Comparison of ENCODE assay signal across 35 cellular contexts in genomic region chr15:59218099-59218498, GRCh38. TPM values are rescaled to one million over a fixed set of nuclear protein-coding genes. Genes with fewer than 3 reads are reported as not detected.
"Had no signal": no experiment of that assay in that cellular context is flagged by ENCODE, and none has a peak within 500 bp of the region (broad histone marks: within the 10 kb centered on the region; RNA-seq: fewer than 3 reads in every experiment).

No MANE protein-coding gene starts in this region.

- H3K36me3 Mint-ChIP-seq: activated naive CD4-positive, alpha-beta T cell treated with anti-CD3 and anti-CD28 coated beads, Interleukin-2, amount 50 U/mL, for 24 hours had no signal

- H3K27ac Mint-ChIP-seq: activated naive CD4-positive, alpha-beta T cell treated with anti-CD3 and anti-CD28 coated beads, Interleukin-2, amount 50 U/mL, for 24 hours; activated naive CD8-positive, alpha-beta T cell treated with anti-CD3 and anti-CD28 coated beads, Interleukin-2, amount 50 U/mL, for 24 hours; activated T-helper 17 cell treated with anti-CD3 and anti-CD28 coated beads, Interleukin-2, amount 50 U/mL, for 72 hours; dendritic cell treated with granulocyte-macrophage colony-stimulating factor and Interleukin-4, amounts not matched to agents 40 ng/mL and 50 ng/mL, for 4 days; naive thymus-derived CD4-positive, alpha-beta T cell; stimulated activated naive B cell treated with anti-CD40 and anti-IgM and Interleukin-4, amounts not matched to agents 10 μg/mL and 1 μg/mL and 100 μg/mL, for 72 hours; T-helper 17 cell had no signal

- H3K9me3 Mint-ChIP-seq: activated naive CD4-positive, alpha-beta T cell treated with anti-CD3 and anti-CD28 coated beads, Interleukin-2, amount 50 U/mL, for 24 hours; activated naive CD8-positive, alpha-beta T cell treated with anti-CD3 and anti-CD28 coated beads, Interleukin-2, amount 50 U/mL, for 24 hours; activated T-cell treated with anti-CD3 and anti-CD28 coated beads, Interleukin-2, amount 50 U/mL, for 4 hours; activated T-helper 17 cell treated with anti-CD3 and anti-CD28 coated beads, Interleukin-2, amount 50 U/mL, for 72 hours; dendritic cell treated with granulocyte-macrophage colony-stimulating factor and Interleukin-4, amounts not matched to agents 40 ng/mL and 50 ng/mL, for 4 days; naive thymus-derived CD4-positive, alpha-beta T cell; stimulated activated naive B cell treated with anti-CD40 and anti-IgM and Interleukin-4, amounts not matched to agents 10 μg/mL and 1 μg/mL and 100 μg/mL, for 72 hours had no signal

- H3K4me3 Mint-ChIP-seq: activated naive CD4-positive, alpha-beta T cell treated with anti-CD3 and anti-CD28 coated beads, Interleukin-2, amount 50 U/mL, for 24 hours; activated naive CD8-positive, alpha-beta T cell treated with anti-CD3 and anti-CD28 coated beads, Interleukin-2, amount 50 U/mL, for 24 hours; activated T-cell treated with anti-CD3 and anti-CD28 coated beads, Interleukin-2, amount 50 U/mL, for 4 hours; activated T-helper 17 cell treated with anti-CD3 and anti-CD28 coated beads, Interleukin-2, amount 50 U/mL, for 72 hours; dendritic cell treated with granulocyte-macrophage colony-stimulating factor and Interleukin-4, amounts not matched to agents 40 ng/mL and 50 ng/mL, for 4 days; naive thymus-derived CD4-positive, alpha-beta T cell; stimulated activated naive B cell treated with anti-CD40 and anti-IgM and Interleukin-4, amounts not matched to agents 10 μg/mL and 1 μg/mL and 100 μg/mL, for 72 hours; T-helper 17 cell had no signal

- H3K4me1 Mint-ChIP-seq: activated naive CD4-positive, alpha-beta T cell treated with anti-CD3 and anti-CD28 coated beads, Interleukin-2, amount 50 U/mL, for 24 hours; activated naive CD8-positive, alpha-beta T cell treated with anti-CD3 and anti-CD28 coated beads, Interleukin-2, amount 50 U/mL, for 24 hours; activated T-helper 17 cell treated with anti-CD3 and anti-CD28 coated beads, Interleukin-2, amount 50 U/mL, for 72 hours; T-helper 17 cell had no signal

- H3K27me3 Mint-ChIP-seq: activated naive CD8-positive, alpha-beta T cell treated with anti-CD3 and anti-CD28 coated beads, Interleukin-2, amount 50 U/mL, for 24 hours; dendritic cell treated with granulocyte-macrophage colony-stimulating factor and Interleukin-4, amounts not matched to agents 40 ng/mL and 50 ng/mL, for 4 days; stimulated activated naive B cell treated with anti-CD40 and anti-IgM and Interleukin-4, amounts not matched to agents 10 μg/mL and 1 μg/mL and 100 μg/mL, for 72 hours had no signal

- H3K27ac ChIP-seq: breast epithelium, hepatocyte, left ventricle myocardium inferior, pancreas, prostate gland, stomach, suprapubic skin, uterus, WERI-Rb-1 had no signal

- DNase-seq: activated CD4-positive, alpha-beta T cell treated with anti-CD3 and anti-CD28 coated beads for 48 hours; activated CD4-positive, alpha-beta T cell treated with anti-CD3 and anti-CD28 coated beads, Interleukin-2, amount 50 U/mL, for 48 hours; activated CD8-positive, alpha-beta memory T cell treated with anti-CD3 and anti-CD28 coated beads, Interleukin-2, amount 50 U/mL, for 48 hours; activated naive CD8-positive, alpha-beta T cell treated with anti-CD3 and anti-CD28 coated beads, Interleukin-2, amount 50 U/mL, for 24 hours; activated T-cell treated with anti-CD3 and anti-CD28 coated beads, Interleukin-2, amount 50 U/mL, for 4 hours; amygdala; central memory CD4-positive, alpha-beta T cell; effector CD8-positive, alpha-beta T cell; erythroblast; gastrocnemius medialis; islet precursor cell; left ventricle myocardium inferior; midbrain; naive thymus-derived CD4-positive, alpha-beta T cell; pancreas; stimulated activated CD4-positive, alpha-beta T cell treated with anti-CD3 and anti-CD28 coated beads, Interleukin-1b, Interleukin-23, amount 100 ng/mL, for 48 hours; stimulated activated CD4-positive, alpha-beta T cell treated with anti-CD3 and anti-CD28 coated beads, Interleukin-4, amount 100 ng/mL, for 4 hours; stimulated activated CD8-positive, alpha-beta memory T cell treated with anti-CD3 and anti-CD28 coated beads, Interleukin-4, amount 100 ng/mL, for 48 hours; stimulated activated naive B cell treated with anti-CD40 and anti-IgM and Interleukin-4, amounts not matched to agents 10 μg/mL and 1 μg/mL and 100 μg/mL, for 72 hours; stomach; T-helper 17 cell; T1000; trophoblast cell; uterus; WERI-Rb-1 had no signal

RNA-seq across cellular contexts. Expression of gene LDHAL6B, which starts 11.5 kb away (rescaled TPM):
- total RNA-seq: activated CD8-positive, alpha-beta memory T cell treated with anti-CD3 and anti-CD28 coated beads for 36 hours; activated T-cell treated with anti-CD3 and anti-CD28 coated beads, Interleukin-2, amount 50 U/mL, for 4 hours; activated T-helper 17 cell treated with anti-CD3 and anti-CD28 coated beads, Interleukin-2, amount 50 U/mL, for 72 hours; breast epithelium; gastrocnemius medialis; hepatocyte; left ventricle myocardium inferior; naive thymus-derived CD4-positive, alpha-beta T cell; pancreas; smooth muscle cell; stomach; suprapubic skin; T-helper 17 cell; uterus had no signal
- polyA plus RNA-seq: naive thymus-derived CD4-positive, alpha-beta T cell; neural cell; pancreas; smooth muscle cell; stomach had no signal
